ENCODE assay signal across 24 cellular contexts in genomic region chr3:149397528-149397927, GRCh38. TPM values are rescaled to one million over a fixed set of nuclear protein-coding genes. Genes with fewer than 3 reads are reported as not detected.
"Had no signal": no experiment of that assay in that cellular context is flagged by ENCODE, and none has a peak within 500 bp of the region (broad histone marks: within the 10 kb centered on the region; RNA-seq: fewer than 3 reads in every experiment).

No MANE protein-coding gene starts in this region.

- H3K4me1 Mint-ChIP-seq: naive B cell; natural killer cell; stimulated activated memory B cell treated with anti-CD40 and anti-IgM and Interleukin-4, amounts not matched to agents 10 μg/mL and 1 μg/mL and 100 μg/mL, for 72 hours; stimulated activated naive CD8-positive, alpha-beta T cell treated with anti-CD3 and anti-CD28 coated beads, Interleukin-15, amount 100 ng/mL, for 72 hours had no signal

- H3K4me2 ChIP-seq: smooth muscle cell had no signal

- H3K36me3 ChIP-seq: left ventricle myocardium inferior, ovary, right atrium auricular region, right lobe of liver, upper lobe of right lung had no signal

- H3K9me3 ChIP-seq: left ventricle myocardium inferior, ovary, right lobe of liver, upper lobe of right lung had no signal

- H3K4me3 Mint-ChIP-seq: immature natural killer cell; mesothelial cell of epicardium; naive B cell; natural killer cell; stimulated activated memory B cell treated with anti-CD40 and anti-IgM and Interleukin-4, amounts not matched to agents 10 μg/mL and 1 μg/mL and 100 μg/mL, for 72 hours; stimulated activated naive CD8-positive, alpha-beta T cell treated with anti-CD3 and anti-CD28 coated beads, Interleukin-15, amount 100 ng/mL, for 72 hours had no signal

- H3K36me3 Mint-ChIP-seq: immature natural killer cell; mesothelial cell of epicardium; naive B cell; natural killer cell; stimulated activated memory B cell treated with anti-CD40 and anti-IgM and Interleukin-4, amounts not matched to agents 10 μg/mL and 1 μg/mL and 100 μg/mL, for 72 hours had no signal

- H3K27ac ChIP-seq: left ventricle myocardium inferior, ovary, right atrium auricular region, upper lobe of right lung had no signal

- ATAC-seq: natural killer cell; right lobe of liver; stimulated activated memory B cell treated with anti-CD40 and anti-IgM and Interleukin-4, amounts not matched to agents 10 μg/mL and 1 μg/mL and 100 μg/mL, for 72 hours; stimulated activated naive CD8-positive, alpha-beta T cell treated with anti-CD3 and anti-CD28 coated beads, Interleukin-15, amount 100 ng/mL, for 72 hours; upper lobe of right lung had no signal

- H3K9me3 Mint-ChIP-seq: immature natural killer cell; natural killer cell; stimulated activated memory B cell treated with anti-CD40 and anti-IgM and Interleukin-4, amounts not matched to agents 10 μg/mL and 1 μg/mL and 100 μg/mL, for 72 hours; stimulated activated naive CD8-positive, alpha-beta T cell treated with anti-CD3 and anti-CD28 coated beads, Interleukin-15, amount 100 ng/mL, for 72 hours had no signal

- H3K27me3 Mint-ChIP-seq: progenitor cell of endocrine pancreas; stimulated activated memory B cell treated with anti-CD40 and anti-IgM and Interleukin-4, amounts not matched to agents 10 μg/mL and 1 μg/mL and 100 μg/mL, for 72 hours had no signal

- DNase-seq: hypothalamus; immature natural killer cell; islet precursor cell; left ventricle myocardium inferior; mesendoderm; naive B cell; natural killer cell; ovary; right lobe of liver; stimulated activated CD4-positive, alpha-beta T cell treated with anti-CD3 and anti-CD28 coated beads, Interleukin-1b, Interleukin-23, amount 100 ng/mL, for 48 hours; stimulated activated CD4-positive, alpha-beta T cell treated with anti-CD3 and anti-CD28 coated beads, Interleukin-2, amount 100 ng/mL, for 48 hours; stimulated activated CD4-positive, alpha-beta T cell treated with anti-CD3 and anti-CD28 coated beads, Interleukin-4, amount 100 ng/mL, for 4 hours; stimulated activated CD8-positive, alpha-beta memory T cell treated with anti-CD3 and anti-CD28 coated beads, Interleukin-4, amount 100 ng/mL, for 48 hours; stimulated activated naive CD4-positive, alpha-beta T cell treated with Interleukin-2 at 50 U/mL for 16 hours; stimulated activated naive CD8-positive, alpha-beta T cell treated with anti-CD3 and anti-CD28 coated beads, Interleukin-15, amount 100 ng/mL, for 72 hours; substantia nigra; trophoblast cell; upper lobe of right lung had no signal

- H3K4me3 ChIP-seq: left ventricle myocardium inferior, lung, ovary, right atrium auricular region, right lobe of liver, smooth muscle cell, upper lobe of right lung had no signal

- H3K27ac Mint-ChIP-seq: immature natural killer cell; naive B cell; natural killer cell; stimulated activated memory B cell treated with anti-CD40 and anti-IgM and Interleukin-4, amounts not matched to agents 10 μg/mL and 1 μg/mL and 100 μg/mL, for 72 hours; stimulated activated naive CD8-positive, alpha-beta T cell treated with anti-CD3 and anti-CD28 coated beads, Interleukin-15, amount 100 ng/mL, for 72 hours had no signal

- H3K27me3 ChIP-seq: ovary, right atrium auricular region, right lobe of liver, upper lobe of right lung had no signal

RNA-seq across cellular contexts. Expression of gene TM4SF1, which starts 20.1 kb away (rescaled TPM):
- total RNA-seq: natural killer cell had no signal
- polyA plus RNA-seq: immature natural killer cell had no signal
